Comparison of ENCODE assay signal across 14 cellular contexts in the genomic region with DNA sequence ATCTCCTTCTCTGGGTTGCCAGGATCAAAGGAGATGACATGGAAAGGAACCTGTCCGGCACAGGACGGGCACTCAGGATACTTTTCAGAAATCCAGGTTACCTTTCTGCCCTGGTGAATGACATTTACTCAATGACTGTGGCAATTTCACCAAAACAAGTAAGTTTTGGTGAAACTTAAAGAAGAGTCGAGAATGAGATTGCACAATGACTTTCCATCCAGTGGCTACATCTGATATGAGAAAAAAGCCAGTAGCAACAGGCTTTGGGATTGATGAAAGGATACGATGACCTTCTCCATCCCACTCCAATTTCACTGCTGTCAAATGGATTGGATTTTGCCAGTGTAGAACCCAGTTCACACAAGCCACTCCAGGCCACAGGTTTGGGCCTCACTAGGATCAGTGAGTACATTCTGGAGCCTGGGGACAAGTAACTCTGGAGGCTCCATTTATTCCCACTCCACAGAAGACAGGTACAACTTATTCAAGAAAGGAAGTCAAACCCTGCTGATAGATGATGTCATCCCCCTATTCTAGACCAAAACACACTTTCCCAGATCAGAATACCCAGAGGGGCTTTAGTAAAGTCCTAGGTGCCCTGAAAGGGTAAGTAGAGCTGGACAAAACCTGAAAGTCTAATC.
DNase-seq lines count a peak whose midpoint lies in the region; ATAC-seq, FAIRE-seq and TF ChIP-seq lines count a peak whose summit lies in the region.
"Had no signal": no experiment of that assay in that cellular context is flagged by ENCODE, and none has a peak within 500 bp of the region (broad histone marks: within the 10 kb centered on the region; RNA-seq: fewer than 3 reads in every experiment).

No MANE protein-coding gene starts in this region.

- peak overlapping the region; percentile 99 for H3K27ac ChIP-seq in PC-9
- peak overlapping the region; percentile 69 to 88 for H3K27ac ChIP-seq in kidney (ENCODE audit: low read depth in 2 of 2, low read length in 2 of 2)
- peak overlapping the region in 7 of 8 donors; percentile 53 to 90 (median 79) for H3K27ac ChIP-seq in spleen
- H3K27ac ChIP-seq: SK-N-MC, VCaP had no signal

- H4K20me1 ChIP-seq in PC-9 (ENCODE audit: insufficient read depth): no peaks in the 10 kb centered on the region

- peak overlapping the region; percentile 93 for H3K4me2 ChIP-seq in PC-9

- no peaks in the 10 kb centered on the region for H3K9me3 ChIP-seq in PC-9 (ENCODE audit: insufficient read depth, low read depth)
- H3K9me3 ChIP-seq in kidney (ENCODE audit: control insufficient read depth in 1 of 2, low read length in 2 of 2): no peaks in the 10 kb centered on the region
- no peaks in the 10 kb centered on the region for H3K9me3 ChIP-seq in spleen
- H3K9me3 ChIP-seq: prostate gland had no signal

- intact Hi-C loops in PC-9 (cut with micrococcal nuclease; ENCODE audit: unreplicated experiment) (loop anchor here (5.0 to 10.0 kb wide), 3 partner anchors 139 to 1089 kb away; no protein-coding TSS in a partner anchor), kidney (cut with DNase I) (no loop called here), spleen (cut with DNase I; ENCODE audit: low total_unique reads) (no loop called here)

- CTCF ChIA-PET in PC-9 (lab: Charles Lee): interaction anchor here (0.7 kb wide), 1 partner anchor 817 kb away, joined by 4 read pairs; no protein-coding TSS in a partner anchor

- no peak for TF ChIP-seq POLR2A in GM12892 (IDR thresholded peaks at IDR 0.05; ENCODE audit: low read depth, low read length)
- no peak for TF ChIP-seq POLR2A in spleen (IDR thresholded peaks at IDR 0.05)

- H3K9me2 ChIP-seq in PC-9 (ENCODE audit: insufficient read depth): no peaks in the 10 kb centered on the region

- H3K27me3 ChIP-seq in PC-9 (ENCODE audit: insufficient read depth, low read depth): no peaks in the 10 kb centered on the region
- H3K27me3 ChIP-seq in spleen (replicated peaks in 1 of 7): no peaks in the 10 kb centered on the region

- H2AFZ ChIP-seq in PC-9: 0 out of 2 replicates have a peak overlapping the region, but pooled peaks have one; percentile 58

- H3K9ac ChIP-seq in kidney (ENCODE audit: low read length in 2 of 2): peak overlapping the region in 1 of 2 donors; percentile 7

- H3F3A ChIP-seq in PC-9 (ENCODE audit: insufficient read depth, low read depth): peaks cover 38% of the 10 kb centered on the region

- POLR2A ChIA-PET in PC-9 (lab: Charles Lee; ENCODE audit: unreplicated experiment): interaction anchor here (0.7 kb wide), 1 partner anchor 1111 kb away, joined by 11 read pairs; no protein-coding TSS in a partner anchor

- peak; percentile 91 for FAIRE-seq in GM12892 (lab: Jason Lieb, UNC)
- no peak for FAIRE-seq in kidney (lab: Jason Lieb, UNC)

- ATAC-seq in GM21786 (IDR thresholded peaks at IDR 0.05; ENCODE audit: unreplicated experiment) (no peak), GM18907 (IDR thresholded peaks at IDR 0.05; ENCODE audit: unreplicated experiment) (no peak)

- TF ChIP-seq CTCF in PC-9 (conservative IDR thresholded peaks at IDR 0.05) (no peak), kidney (IDR thresholded peaks at IDR 0.05; ENCODE audit: borderline replicate concordance, extremely low read depth, insufficient read depth) (no peak), spleen (IDR thresholded peaks at IDR 0.05 in 8 of 11, conservative IDR thresholded peaks at IDR 0.05 in 3 of 11) (no peak)

- peaks cover 18% of the 10 kb centered on the region; the same call in 1 of the 2 replicates for H3K36me3 ChIP-seq in PC-9 (ENCODE audit: low read depth)
- H3K36me3 ChIP-seq in kidney (ENCODE audit: control insufficient read depth in 1 of 2, insufficient read depth in 2 of 2, low read length in 2 of 2): peaks cover 17 to 36% of the 10 kb centered on the region in 2 donors
- peaks cover 0 to 53% (median 12%) of the 10 kb centered on the region in 6 donors for H3K36me3 ChIP-seq in spleen
- H3K36me3 ChIP-seq: prostate gland had no signal

- no TSS peak for BruUV-seq in PC-9 (replicated peaks; lab: Mats Ljungman, UMichigan)

- H3K79me2 ChIP-seq in PC-9 (ENCODE audit: low read depth): peaks cover 44% of the 10 kb centered on the region

- WGBS in spleen, 5 donors: 81 to 93% (median 86%) methylated on average over 4 of the region's 4 CpGs

- no peak for DNase-seq in GM12892 (ENCODE audit: insufficient read length)
- no peak for DNase-seq in PC-9
- DNase-seq in kidney: no peak
- DNase-seq in spleen: no peak
- DNase-seq in LoVo (ENCODE audit: low spot score): no peak
- no peak for DNase-seq in islet precursor cell
- DNase-seq: NCI-H187 treated with DMSO at 0.1 percent for 48 hours; NCI-H82; stimulated activated CD4-positive, alpha-beta T cell treated with anti-CD3 and anti-CD28 coated beads, Interleukin-2, amount 100 ng/mL, for 24 hours had no signal

- H3K4me1 ChIP-seq in PC-9 (replicated peaks; ENCODE audit: insufficient read depth): peaks cover 41% of the 10 kb centered on the region
- H3K4me1 ChIP-seq in kidney (ENCODE audit: control insufficient read depth in 1 of 2, insufficient read depth in 1 of 2, low read depth in 1 of 2, low read length in 2 of 2): peaks cover 27 to 47% of the 10 kb centered on the region in 2 donors
- peaks cover 15 to 75% (median 44%) of the 10 kb centered on the region in 6 donors for H3K4me1 ChIP-seq in spleen

- H3K4me3 ChIP-seq in PC-9: peak overlapping the region; percentile 60
- no peak overlapping the region for H3K4me3 ChIP-seq in kidney (ENCODE audit: low read length in 2 of 2)
- H3K4me3 ChIP-seq in spleen: peak overlapping the region in 1 of 8 donors; percentile 43
- H3K4me3 ChIP-seq: prostate gland, SK-N-MC had no signal
